In genomic region chr15:79824321-79824720, GRCh38 we compare ENCODE assay signal across 2 cellular contexts.
TF ChIP-seq lines count a peak whose summit lies in the region.

No MANE protein-coding gene starts in this region.

TF ChIP-seq in GM23338, 12 proteins besides CTCF, POLR2A, EP300 and RAD21 (continued from another document):
- no peak for TF ChIP-seq REST (IDR thresholded peaks at IDR 0.05; ENCODE audit: unreplicated experiment)
- no peak for TF ChIP-seq ZNF331 (CRISPR knock-in tag; IDR thresholded peaks at IDR 0.05; ENCODE audit: low read depth)
- no peak for TF ChIP-seq ZNF462 (CRISPR knock-in tag; IDR thresholded peaks at IDR 0.05)
- no peak for TF ChIP-seq CREB1 (CRISPR knock-in tag; IDR thresholded peaks at IDR 0.05; ENCODE audit: low read depth)
- TF ChIP-seq ETS1 (IDR thresholded peaks at IDR 0.05): no peak
- no peak for TF ChIP-seq EZH2 (IDR thresholded peaks at IDR 0.05; ENCODE audit: low read depth, unreplicated experiment)
- TF ChIP-seq STAT1 (IDR thresholded peaks at IDR 0.05; ENCODE audit: unreplicated experiment): no peak
- TF ChIP-seq ZNF114 (CRISPR knock-in tag; IDR thresholded peaks at IDR 0.05): no peak
- TF ChIP-seq POLR2AphosphoS5 (IDR thresholded peaks at IDR 0.05; ENCODE audit: low read depth): no peak
- TF ChIP-seq EZH2phosphoT487 (IDR thresholded peaks at IDR 0.05; ENCODE audit: unreplicated experiment): no peak
- TF ChIP-seq JUNB (IDR thresholded peaks at IDR 0.05; ENCODE audit: unreplicated experiment): no peak

TF ChIP-seq in K562, 482 proteins besides CTCF, POLR2A, EP300 and RAD21 (continued from another document):
- no peak for TF ChIP-seq MTF1 (CRISPR knock-in tag; IDR thresholded peaks at IDR 0.05; ENCODE audit: borderline replicate concordance)
- TF ChIP-seq MAFK (IDR thresholded peaks at IDR 0.05; ENCODE audit: low read length): peak; percentile 49
- TF ChIP-seq E2F1 (CRISPR knock-in tag; IDR thresholded peaks at IDR 0.05): no peak
- 0 out of 2 replicates have a peak, but pooled peaks have one; percentile 14 for TF ChIP-seq MAFG (tag; conservative IDR thresholded peaks at IDR 0.05)
- no peak for TF ChIP-seq DACH1 (IDR thresholded peaks at IDR 0.05; ENCODE audit: partially characterized antibody)
- TF ChIP-seq TCF7L2 (IDR thresholded peaks at IDR 0.05; ENCODE audit: low read depth, low read length): no peak
- peak; percentile 97 for TF ChIP-seq ZBTB17 (CRISPR knock-in tag; IDR thresholded peaks at IDR 0.05)
- TF ChIP-seq RB1 (IDR thresholded peaks at IDR 0.05; ENCODE audit: low read depth): no peak
